In the genomic region with DNA sequence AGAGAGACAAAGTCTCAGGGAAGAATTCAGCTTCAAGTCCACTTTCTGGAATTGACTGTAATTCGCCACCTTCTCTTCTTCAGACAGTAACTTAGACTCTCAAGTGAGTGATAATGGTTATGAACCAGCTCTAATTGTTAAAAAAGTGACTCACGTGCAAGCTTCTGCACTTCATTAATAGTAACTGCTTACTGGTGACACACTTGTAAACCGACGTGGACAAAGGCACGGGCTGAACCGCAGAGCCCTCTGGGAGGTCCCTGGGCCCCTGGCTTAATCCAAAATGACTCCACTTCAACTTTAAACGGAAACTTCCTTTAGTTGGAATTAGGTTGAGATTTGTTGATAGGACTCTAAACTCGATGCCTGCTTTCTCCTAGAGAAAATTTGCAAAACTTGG, we compare ENCODE assay signal across 18 cellular contexts. TPM values are rescaled to one million over a fixed set of nuclear protein-coding genes. Genes with fewer than 3 reads are reported as not detected.
DNase-seq lines count a peak whose midpoint lies in the region; ATAC-seq and TF ChIP-seq lines count a peak whose summit lies in the region.
"Had no signal": no experiment of that assay in that cellular context is flagged by ENCODE, and none has a peak within 500 bp of the region (broad histone marks: within the 10 kb centered on the region; RNA-seq: fewer than 3 reads in every experiment).

No MANE protein-coding gene starts in this region.

- no peaks in the 10 kb centered on the region for H3K36me3 Mint-ChIP-seq in neural progenitor cell
- peaks cover 12% of the 10 kb centered on the region for H3K36me3 Mint-ChIP-seq in T-helper 2 cell treated with Interferon-gamma antibody and Interleukin-4, amounts not matched to agents 5 μg/mL and 100 μg/mL, for 36 hours (ENCODE audit: low read depth)
- H3K36me3 Mint-ChIP-seq: IgD-negative memory B cell had no signal

- ATAC-seq in heart right ventricle: no peak

- no peak overlapping the region for H3K27ac Mint-ChIP-seq in neural progenitor cell
- no peak overlapping the region for H3K27ac Mint-ChIP-seq in T-helper 2 cell treated with Interferon-gamma antibody and Interleukin-4, amounts not matched to agents 5 μg/mL and 100 μg/mL, for 36 hours
- H3K27ac Mint-ChIP-seq: IgD-negative memory B cell had no signal

- peaks cover 12% of the 10 kb centered on the region for H3F3A ChIP-seq in neural progenitor cell (ENCODE audit: low read depth)

- TF ChIP-seq CTCF in heart right ventricle (IDR thresholded peaks at IDR 0.05) (no peak), neural progenitor cell (IDR thresholded peaks at IDR 0.05) (no peak), suprapubic skin (IDR thresholded peaks at IDR 0.05) (no peak)

- no peak overlapping the region for H3K27ac ChIP-seq in heart right ventricle
- H3K27ac ChIP-seq in neural progenitor cell: no peak overlapping the region
- no peak overlapping the region for H3K27ac ChIP-seq in suprapubic skin
- H3K27ac ChIP-seq: PC-9 had no signal

- peaks cover 12% of the 10 kb centered on the region for H3K9me3 Mint-ChIP-seq in neural progenitor cell
- H3K9me3 Mint-ChIP-seq in T-helper 2 cell treated with Interferon-gamma antibody and Interleukin-4, amounts not matched to agents 5 μg/mL and 100 μg/mL, for 36 hours: peaks cover 25% of the 10 kb centered on the region

- intact Hi-C loops in cardiac septum (cut with DNase I) (no loop called here), heart right ventricle (cut with DNase I) (no loop called here)

- peaks cover 0 to 4% (median 0%) of the 10 kb centered on the region in 9 donors for H3K4me1 ChIP-seq in heart right ventricle
- peaks cover 9% of the 10 kb centered on the region for H3K4me1 ChIP-seq in neural progenitor cell
- no peaks in the 10 kb centered on the region for H3K4me1 ChIP-seq in suprapubic skin

- no peak overlapping the region for H3K4me3 ChIP-seq in heart right ventricle
- H3K4me3 ChIP-seq in neural progenitor cell: no peak overlapping the region
- H3K4me3 ChIP-seq in suprapubic skin: no peak overlapping the region
- H3K4me3 ChIP-seq: PC-9 had no signal

- H3K4me1 Mint-ChIP-seq in neural progenitor cell: peaks cover 10% of the 10 kb centered on the region
- peaks cover 11% of the 10 kb centered on the region for H3K4me1 Mint-ChIP-seq in T-helper 2 cell treated with Interferon-gamma antibody and Interleukin-4, amounts not matched to agents 5 μg/mL and 100 μg/mL, for 36 hours (ENCODE audit: low read depth)

- no peak for TF ChIP-seq EP300 in suprapubic skin (IDR thresholded peaks at IDR 0.05)

- no peak for TF ChIP-seq POLR2A in suprapubic skin (IDR thresholded peaks at IDR 0.05)

- H3K27me3 Mint-ChIP-seq in neural progenitor cell (ENCODE audit: insufficient read depth, low read depth): peaks cover 2% of the 10 kb centered on the region
- H3K27me3 Mint-ChIP-seq in T-helper 2 cell treated with Interferon-gamma antibody and Interleukin-4, amounts not matched to agents 5 μg/mL and 100 μg/mL, for 36 hours (ENCODE audit: low read depth): peaks cover 36% of the 10 kb centered on the region

- H3K4me3 Mint-ChIP-seq in neural progenitor cell: no peak overlapping the region
- H3K4me3 Mint-ChIP-seq in T-helper 2 cell treated with Interferon-gamma antibody and Interleukin-4, amounts not matched to agents 5 μg/mL and 100 μg/mL, for 36 hours: no peak overlapping the region
- H3K4me3 Mint-ChIP-seq: IgD-negative memory B cell had no signal

- DNase-seq in cardiac septum (ENCODE audit: low spot score) (peak; percentile 10), heart right ventricle (no peak), astrocyte of the hippocampus (ENCODE audit: low read depth, low spot score) (peak; percentile 42), neural progenitor cell (ENCODE audit: low spot score) (peak; percentile 39), cortex of kidney (lab: John Stamatoyannopoulos, UW) (no peak), suprapubic skin (ENCODE audit: low spot score in 2 of 2) (no peak), HT-29 (ENCODE audit: low spot score) (no peak)
- no peak for DNase-seq in T-helper 2 cell treated with Interferon-gamma antibody and Interleukin-4, amounts not matched to agents 5 μg/mL and 100 μg/mL, for 36 hours (ENCODE audit: low spot score)
- DNase-seq: C1 segment of cervical spinal cord, NCI-H1417 treated with DMSO at 0.1 percent for 48 hours, NCI-H1930, NCI-H2171 treated with DMSO at 0.1 percent for 48 hours, NCI-H446 treated with DMSO at 0.1 percent for 48 hours, PC-9 had no signal

- no peaks in the 10 kb centered on the region for H4K20me1 ChIP-seq in neural progenitor cell (ENCODE audit: low read depth)

- H3K4me2 ChIP-seq in neural progenitor cell: peak overlapping the region; percentile 16
- H3K4me2 ChIP-seq: PC-9 had no signal

- H3K9me3 ChIP-seq in heart right ventricle (peaks cover 0 to 15% (median 0%) of the 10 kb centered on the region in 11 donors), neural progenitor cell (ENCODE audit: low read depth) (no peaks in the 10 kb centered on the region), suprapubic skin (no peaks in the 10 kb centered on the region)

- H3K9ac ChIP-seq in neural progenitor cell: no peak overlapping the region

- H3K36me3 ChIP-seq in heart right ventricle (no peaks in the 10 kb centered on the region), neural progenitor cell (no peaks in the 10 kb centered on the region), suprapubic skin (no peaks in the 10 kb centered on the region)

- 23 to 36% methylated on average over 8 of the region's 8 CpGs for WGBS in heart right ventricle, 2 donors
- WGBS in suprapubic skin: 47% methylated on average over 8 of the region's 8 CpGs

- H3K79me2 ChIP-seq in neural progenitor cell (ENCODE audit: low read depth): no peaks in the 10 kb centered on the region

- peaks cover 0 to 23% (median 0%) of the 10 kb centered on the region in 7 donors for H3K27me3 ChIP-seq in heart right ventricle
- no peaks in the 10 kb centered on the region for H3K27me3 ChIP-seq in neural progenitor cell
- peaks cover 12% of the 10 kb centered on the region for H3K27me3 ChIP-seq in suprapubic skin

- H2AFZ ChIP-seq in neural progenitor cell (replicated peaks): peak overlapping the region; percentile 90
- H2AFZ ChIP-seq: PC-9 had no signal

RNA-seq across cellular contexts. Expression of gene MUC4, which starts 17.0 kb away (rescaled TPM):
- total RNA-seq in cardiac septum (0.03 TPM), heart right ventricle (not detected), neural progenitor cell (ENCODE audit: low replicate concordance) (0.53 TPM in 1 of 2 replicates, not detected in the other), suprapubic skin (not detected)
- under 1 TPM in 1 of 2 donors, not detected in 1; 0.01 TPM for polyA plus RNA-seq in heart right ventricle
- 0.08 TPM in 1 of 2 replicates, not detected in the other for total RNA-seq in HT-29 (2014; rRNA removed; shearing (Covaris generic))
- total RNA-seq: Daoy, H4, SK-MEL-5 had no signal

Comparison
In these comparisons a context has a peak if more than half of its experiments do, and no peak if none do; other contexts are left out.
1. DNase-seq: peak in cardiac septum (single experiment), astrocyte of the hippocampus (single experiment) and neural progenitor cell (single experiment); none in heart right ventricle (0 of 2), cortex of kidney (single experiment), T-helper 2 cell treated with Interferon-gamma antibody and Interleukin-4, amounts not matched to agents 5 μg/mL and 100 μg/mL, for 36 hours (single experiment), suprapubic skin (0 of 2) and HT-29 (single experiment).